8 cellular contexts compared by ENCODE assay signal in genomic region chr3:62201438-62202035, GRCh38.
A peak's percentile ranks its signal among the peaks of the same experiment; 100 is the strongest.
DNase-seq lines count a peak whose midpoint lies in the region; ATAC-seq, FAIRE-seq and TF ChIP-seq lines count a peak whose summit lies in the region.

No MANE protein-coding gene starts in this region.

- H3K27me3 ChIP-seq in brain microvascular endothelial cell (replicated peaks) (no peaks in the 10 kb centered on the region), HepG2 (ENCODE audit: control insufficient read depth in 1 of 2, insufficient read depth in 2 of 2, low read length in 2 of 2) (no peaks in the 10 kb centered on the region), aorta (ENCODE audit: control insufficient read depth in 1 of 2, insufficient read depth in 2 of 2, low read length in 1 of 2) (no peaks in the 10 kb centered on the region)

- TF ChIP-seq CTCF in brain microvascular endothelial cell (IDR thresholded peaks at IDR 0.05; ENCODE audit: low read depth, low read length, missing control alignments) (peak; percentile 54), HepG2 (CRISPR knock-in tag; IDR thresholded peaks at IDR 0.05) (peak; percentile 56)

- BruUV-seq in HepG2 (replicated peaks; lab: Mats Ljungman, UMichigan) = no TSS peak

- ATAC-seq in activated naive CD4-positive, alpha-beta T cell treated with anti-CD3 and anti-CD28 coated beads, Interleukin-2, amount 50 U/mL, for 72 hours = no peak
- ATAC-seq in HepG2 (peak; percentile 65; the same call in 1 of the 3 replicates), aorta (ENCODE audit: low FRiP score) (no peak)
- ATAC-seq in stimulated activated effector memory CD8-positive, alpha-beta T cell treated with anti-CD3 and anti-CD28 coated beads, Interleukin-12 subunit alpha, Interleukin-12 subunit beta, amount 100 ng/mL, for 72 hours = no peak

- H3K27ac Mint-ChIP-seq in activated naive CD4-positive, alpha-beta T cell treated with anti-CD3 and anti-CD28 coated beads for 36 hours = no peak overlapping the region
- H3K27ac Mint-ChIP-seq in activated naive CD4-positive, alpha-beta T cell treated with anti-CD3 and anti-CD28 coated beads, Interleukin-2, amount 50 U/mL, for 72 hours = no peak overlapping the region
- no peak overlapping the region for H3K27ac Mint-ChIP-seq in stimulated activated effector memory CD8-positive, alpha-beta T cell treated with anti-CD3 and anti-CD28 coated beads, Interleukin-12 subunit alpha, Interleukin-12 subunit beta, amount 100 ng/mL, for 72 hours

- no peak for TF ChIP-seq EP300 in HepG2 (IDR thresholded peaks at IDR 0.05; ENCODE audit: low read depth in 2 of 2, low read length in 2 of 2)
- no peak for TF ChIP-seq EP300 in HepG2 (CRISPR knock-in tag; IDR thresholded peaks at IDR 0.05; ENCODE audit: borderline replicate concordance)

- no peaks in the 10 kb centered on the region for H3K79me2 ChIP-seq in HepG2 (ENCODE audit: insufficient read depth, low read length)

- no peaks in the 10 kb centered on the region for H4K20me1 ChIP-seq in HepG2 (ENCODE audit: insufficient read depth, low read length)

- peak; percentile 10 for DNase-seq in activated naive CD4-positive, alpha-beta T cell treated with anti-CD3 and anti-CD28 coated beads for 36 hours
- no peak for DNase-seq in activated naive CD4-positive, alpha-beta T cell treated with anti-CD3 and anti-CD28 coated beads, Interleukin-2, amount 50 U/mL, for 72 hours (ENCODE audit: low spot score in 2 of 2)
- DNase-seq in NCI-H2171 (lab: John Stamatoyannopoulos, UW) = peak; percentile 9
- DNase-seq in brain microvascular endothelial cell = peak; percentile 57
- DNase-seq in HepG2 (ENCODE audit: low spot score) = peak; percentile 15
- DNase-seq in aorta = no peak
- no peak for DNase-seq in stimulated activated naive CD4-positive, alpha-beta T cell treated with Interleukin-2 at 50 U/mL for 16 hours (lab: John Stamatoyannopoulos, UW)
- no peak for DNase-seq in stimulated activated effector memory CD8-positive, alpha-beta T cell treated with anti-CD3 and anti-CD28 coated beads, Interleukin-12 subunit alpha, Interleukin-12 subunit beta, amount 100 ng/mL, for 72 hours (ENCODE audit: low spot score in 2 of 2)

- TF ChIP-seq RAD21 in HepG2 (CRISPR knock-in tag; IDR thresholded peaks at IDR 0.05) = no peak

- in situ Hi-C loops in brain microvascular endothelial cell (cut with HindIII; ENCODE audit: low pct_ligation_motif_present, low sequenced_read_pairs) (no loop called here), HepG2 (cut with HindIII; ENCODE audit: extremely low pct_ligation_motif_present, low pct_unique_long_range_greater_than_20kb) (loop anchor here (10.0 kb wide), 1 partner anchor 353 kb away; no protein-coding TSS in a partner anchor)

- no peaks in the 10 kb centered on the region for H3K9me3 ChIP-seq in HepG2 (ENCODE audit: low read length)
- no peaks in the 10 kb centered on the region for H3K9me3 ChIP-seq in aorta (ENCODE audit: control insufficient read depth, low read length)

- H3K9me3 Mint-ChIP-seq in activated naive CD4-positive, alpha-beta T cell treated with anti-CD3 and anti-CD28 coated beads for 36 hours = no peaks in the 10 kb centered on the region
- no peaks in the 10 kb centered on the region for H3K9me3 Mint-ChIP-seq in activated naive CD4-positive, alpha-beta T cell treated with anti-CD3 and anti-CD28 coated beads, Interleukin-2, amount 50 U/mL, for 72 hours
- no peaks in the 10 kb centered on the region for H3K9me3 Mint-ChIP-seq in stimulated activated effector memory CD8-positive, alpha-beta T cell treated with anti-CD3 and anti-CD28 coated beads, Interleukin-12 subunit alpha, Interleukin-12 subunit beta, amount 100 ng/mL, for 72 hours

- H3K4me3 Mint-ChIP-seq in activated naive CD4-positive, alpha-beta T cell treated with anti-CD3 and anti-CD28 coated beads for 36 hours = no peak overlapping the region
- H3K4me3 Mint-ChIP-seq in stimulated activated effector memory CD8-positive, alpha-beta T cell treated with anti-CD3 and anti-CD28 coated beads, Interleukin-12 subunit alpha, Interleukin-12 subunit beta, amount 100 ng/mL, for 72 hours = no peak overlapping the region

- H3K4me1 Mint-ChIP-seq in activated naive CD4-positive, alpha-beta T cell treated with anti-CD3 and anti-CD28 coated beads for 36 hours (ENCODE audit: low read depth) = no peaks in the 10 kb centered on the region
- no peaks in the 10 kb centered on the region for H3K4me1 Mint-ChIP-seq in stimulated activated effector memory CD8-positive, alpha-beta T cell treated with anti-CD3 and anti-CD28 coated beads, Interleukin-12 subunit alpha, Interleukin-12 subunit beta, amount 100 ng/mL, for 72 hours

- H3K4me3 ChIP-seq in brain microvascular endothelial cell (ENCODE audit: low read depth, low read length) (no peak overlapping the region), HepG2 (replicated peaks in 1 of 3; ENCODE audit: insufficient read depth in 1 of 3, low read depth in 2 of 3, low read length in 3 of 3) (no peak overlapping the region), aorta (ENCODE audit: low read length in 2 of 2) (no peak overlapping the region)

- H3K36me3 ChIP-seq in brain microvascular endothelial cell (replicated peaks) (no peaks in the 10 kb centered on the region), HepG2 (replicated peaks in 1 of 2; ENCODE audit: control insufficient read depth in 1 of 2, insufficient read depth in 2 of 2, low read length in 2 of 2) (peaks cover 4 to 31% of the 10 kb centered on the region in 2 experiments; a peak in 4 of 5 replicates), aorta (ENCODE audit: control insufficient read depth in 1 of 2, insufficient read depth in 2 of 2, low read length in 1 of 2) (peaks cover 0 to 2% of the 10 kb centered on the region in 2 donors)

- H3K4me1 ChIP-seq in HepG2 (ENCODE audit: insufficient read depth, low read length) (peaks cover 8% of the 10 kb centered on the region), aorta (ENCODE audit: control insufficient read depth in 1 of 2, insufficient read depth in 2 of 2, low read length in 2 of 2) (no peaks in the 10 kb centered on the region)

- FAIRE-seq in HepG2 (lab: Jason Lieb, UNC) = peak; percentile 81

- H3K4me2 ChIP-seq in HepG2 (ENCODE audit: low read depth, low read length) = no peak overlapping the region

- H3K9ac ChIP-seq in HepG2 (ENCODE audit: insufficient read depth, low read depth, low read length) = no peak overlapping the region

- CTCF ChIA-PET in activated naive CD4-positive, alpha-beta T cell treated with anti-CD3 and anti-CD28 coated beads for 36 hours (lab: Charles Lee) = interaction anchor here (0.6 to 2.3 kb wide), 6 partner anchors 12 to 1622 kb away, joined by 3 to 7 read pairs (median 5); no protein-coding TSS in a partner anchor
- CTCF ChIA-PET in HepG2 (lab: Yijun Ruan, JAX; ENCODE audit: low intra/inter-chr PET ratio, low total read pairs) = no interaction called here

- H3K36me3 Mint-ChIP-seq in activated naive CD4-positive, alpha-beta T cell treated with anti-CD3 and anti-CD28 coated beads for 36 hours (ENCODE audit: low read depth) = no peaks in the 10 kb centered on the region
- H3K36me3 Mint-ChIP-seq in activated naive CD4-positive, alpha-beta T cell treated with anti-CD3 and anti-CD28 coated beads, Interleukin-2, amount 50 U/mL, for 72 hours = no peaks in the 10 kb centered on the region
- no peaks in the 10 kb centered on the region for H3K36me3 Mint-ChIP-seq in stimulated activated effector memory CD8-positive, alpha-beta T cell treated with anti-CD3 and anti-CD28 coated beads, Interleukin-12 subunit alpha, Interleukin-12 subunit beta, amount 100 ng/mL, for 72 hours

- 53% methylated on average over 6 of the region's 6 CpGs for WGBS in HepG2 (ENCODE audit: low lambda C conversion rate)
- 34% methylated on average over 6 of the region's 6 CpGs for WGBS in aorta, 2 donors

- H2AFZ ChIP-seq in HepG2 (ENCODE audit: low read length) = no peak overlapping the region

- H3K27me3 Mint-ChIP-seq in activated naive CD4-positive, alpha-beta T cell treated with anti-CD3 and anti-CD28 coated beads for 36 hours (ENCODE audit: low read depth) = peaks cover 2% of the 10 kb centered on the region

- TF ChIP-seq POLR2A in HepG2 (IDR thresholded peaks at IDR 0.05; ENCODE audit: insufficient read depth in 1 of 2, low read depth in 2 of 2, low read length in 2 of 2) = no peak

- H3K27ac ChIP-seq in brain microvascular endothelial cell = no peak overlapping the region
- no peak overlapping the region for H3K27ac ChIP-seq in HepG2 (ENCODE audit: extremely low read length, insufficient read depth, low read length)
- H3K27ac ChIP-seq in aorta (ENCODE audit: low read depth in 1 of 2, low read length in 2 of 2) = no peak overlapping the region

- intact Hi-C loops in activated naive CD4-positive, alpha-beta T cell treated with anti-CD3 and anti-CD28 coated beads for 36 hours (cut with micrococcal nuclease) = loop anchor here (1.0 to 5.0 kb wide), 4 partner anchors 131 to 1621 kb away; no protein-coding TSS in a partner anchor
- intact Hi-C loops in HepG2 (cut with micrococcal nuclease; ENCODE audit: unreplicated experiment) (loop anchor here (5.0 kb wide), 1 partner anchor 361 kb away; no protein-coding TSS in a partner anchor), aorta (cut with DNase I) (loop anchor here in 1 of 2 donors (10.0 kb wide), 1 partner anchor 363 kb away; no protein-coding TSS in a partner anchor)

- POLR2A ChIA-PET in HepG2 (lab: Yijun Ruan, JAX) = no interaction called here

TF ChIP-seq in HepG2, 621 proteins besides CTCF, POLR2A, EP300 and RAD21:
- peak; percentile 50 for TF ChIP-seq STAG1 (CRISPR knock-in tag; IDR thresholded peaks at IDR 0.05)
- TF ChIP-seq ELK4 (CRISPR knock-in tag; IDR thresholded peaks at IDR 0.05; ENCODE audit: borderline replicate concordance) = no peak
- TF ChIP-seq THAP8 (CRISPR knock-in tag; IDR thresholded peaks at IDR 0.05; ENCODE audit: borderline replicate concordance) = no peak

Comparison
In these comparisons a context has a peak if more than half of its experiments do, and no peak if none do; other contexts are left out.
1. DNase-seq: peak in activated naive CD4-positive, alpha-beta T cell treated with anti-CD3 and anti-CD28 coated beads for 36 hours (single experiment), NCI-H2171 (single experiment), brain microvascular endothelial cell (single experiment) and HepG2 (single experiment); none in activated naive CD4-positive, alpha-beta T cell treated with anti-CD3 and anti-CD28 coated beads, Interleukin-2, amount 50 U/mL, for 72 hours (0 of 2), aorta (0 of 2), stimulated activated naive CD4-positive, alpha-beta T cell treated with Interleukin-2 at 50 U/mL for 16 hours (single experiment) and stimulated activated effector memory CD8-positive, alpha-beta T cell treated with anti-CD3 and anti-CD28 coated beads, Interleukin-12 subunit alpha, Interleukin-12 subunit beta, amount 100 ng/mL, for 72 hours (0 of 2).